In the genomic region with DNA sequence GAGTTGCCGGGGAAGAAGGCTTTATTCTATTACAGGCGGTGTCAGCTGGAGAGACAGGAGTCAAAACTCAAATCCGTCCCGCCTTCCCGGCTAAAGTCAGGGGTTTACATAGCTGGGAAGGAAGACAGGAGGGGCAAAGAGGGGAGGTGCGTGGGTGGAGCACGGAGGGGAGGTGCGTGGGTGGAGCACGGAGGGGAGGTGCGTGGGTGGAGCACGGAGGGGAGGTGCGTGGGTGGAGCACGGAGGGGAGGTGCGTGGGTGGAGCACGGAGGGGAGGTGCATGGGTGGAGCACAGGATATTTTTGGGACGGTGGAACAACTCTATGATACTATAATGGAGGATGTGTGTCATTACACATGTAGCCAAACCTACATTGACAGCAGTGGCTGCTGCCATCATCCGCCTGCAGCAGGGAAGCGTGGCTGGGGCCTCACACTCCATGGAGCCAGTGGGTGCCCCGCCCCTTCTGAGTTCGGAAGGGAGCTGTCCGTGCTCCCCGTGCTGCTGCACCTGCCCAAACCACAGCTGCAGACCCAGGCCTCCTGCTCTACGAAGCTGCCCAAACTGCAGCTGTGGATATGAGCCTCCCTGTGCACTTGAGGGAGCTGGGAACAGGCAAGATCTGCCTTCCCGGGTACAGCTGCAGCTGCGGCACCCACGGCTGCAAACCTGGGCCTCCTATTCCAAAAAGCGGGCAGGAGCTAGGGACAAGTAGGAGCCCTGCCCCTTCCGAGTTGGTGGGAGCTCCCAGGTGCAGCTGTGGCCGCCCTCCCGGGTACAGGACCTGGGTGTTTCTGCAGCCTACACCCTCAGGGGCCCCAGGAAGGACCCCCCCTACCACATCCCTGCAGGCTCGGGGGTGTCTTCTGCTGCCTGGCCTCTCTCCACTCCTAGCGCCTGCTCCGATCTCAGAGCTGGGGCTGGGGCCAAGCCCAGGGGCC, we compare ENCODE assay signal across 1 cellular context.
A peak's percentile ranks its signal among the peaks of the same experiment; 100 is the strongest.
TF ChIP-seq lines count a peak whose summit lies in the region.

No MANE protein-coding gene starts in this region.

TF ChIP-seq in HepG2, 621 proteins besides CTCF, POLR2A, EP300 and RAD21 (continued from another document and continues in another):
- TF ChIP-seq, protein P1, sequence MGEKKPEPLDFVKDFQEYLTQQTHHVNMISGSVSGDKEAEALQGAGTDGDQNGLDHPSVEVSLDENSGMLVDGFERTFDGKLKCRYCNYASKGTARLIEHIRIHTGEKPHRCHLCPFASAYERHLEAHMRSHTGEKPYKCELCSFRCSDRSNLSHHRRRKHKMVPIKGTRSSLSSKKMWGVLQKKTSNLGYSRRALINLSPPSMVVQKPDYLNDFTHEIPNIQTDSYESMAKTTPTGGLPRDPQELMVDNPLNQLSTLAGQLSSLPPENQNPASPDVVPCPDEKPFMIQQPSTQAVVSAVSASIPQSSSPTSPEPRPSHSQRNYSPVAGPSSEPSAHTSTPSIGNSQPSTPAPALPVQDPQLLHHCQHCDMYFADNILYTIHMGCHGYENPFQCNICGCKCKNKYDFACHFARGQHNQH (CRISPR knock-in tag; IDR thresholded peaks at IDR 0.05) = peak; percentile 27; the same call in 1 of the 2 replicates
- TF ChIP-seq, protein P2, sequence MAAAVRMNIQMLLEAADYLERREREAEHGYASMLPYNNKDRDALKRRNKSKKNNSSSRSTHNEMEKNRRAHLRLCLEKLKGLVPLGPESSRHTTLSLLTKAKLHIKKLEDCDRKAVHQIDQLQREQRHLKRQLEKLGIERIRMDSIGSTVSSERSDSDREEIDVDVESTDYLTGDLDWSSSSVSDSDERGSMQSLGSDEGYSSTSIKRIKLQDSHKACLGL (CRISPR knock-in tag; IDR thresholded peaks at IDR 0.05) = peak; percentile 50; the same call in 1 of the 2 replicates
- TF ChIP-seq GTF3A (CRISPR knock-in tag; conservative IDR thresholded peaks at IDR 0.05) (no peak), SIN3A (IDR thresholded peaks at IDR 0.05; ENCODE audit: borderline replicate concordance, low read depth, low read length) (peak; percentile 60; the same call in 1 of the 2 replicates), SMAD1 (CRISPR knock-in tag; IDR thresholded peaks at IDR 0.05; ENCODE audit: borderline replicate concordance, low read depth) (0 out of 2 replicates have a peak, but pooled peaks have one; percentile 58), SATB2 (CRISPR knock-in tag; IDR thresholded peaks at IDR 0.05) (no peak), ZFP37 (CRISPR knock-in tag; IDR thresholded peaks at IDR 0.05; ENCODE audit: borderline replicate concordance) (no peak), ZNF564 (CRISPR knock-in tag; IDR thresholded peaks at IDR 0.05) (no peak), SNAI1 (CRISPR knock-in tag; IDR thresholded peaks at IDR 0.05; ENCODE audit: borderline replicate concordance) (0 out of 2 replicates have a peak, but pooled peaks have one; percentile 41), ZKSCAN5 (CRISPR knock-in tag; IDR thresholded peaks at IDR 0.05) (no peak), ZNF101 (CRISPR knock-in tag; IDR thresholded peaks at IDR 0.05; ENCODE audit: borderline replicate concordance, low read depth) (no peak), ZNF562 (CRISPR knock-in tag; IDR thresholded peaks at IDR 0.05; ENCODE audit: borderline replicate concordance) (no peak), KLF16 (CRISPR knock-in tag; IDR thresholded peaks at IDR 0.05) (peak in 1 of 2 experiments; percentile 41; a peak in 1 of 4 replicates), ZFYVE20 (CRISPR knock-in tag; IDR thresholded peaks at IDR 0.05; ENCODE audit: borderline replicate concordance, low read depth) (no peak), DMAP1 (CRISPR knock-in tag; IDR thresholded peaks at IDR 0.05) (peak; percentile 20; the same call in 1 of the 2 replicates), NFIC (IDR thresholded peaks at IDR 0.05; ENCODE audit: low read length) (no peak), MTA1 (CRISPR knock-in tag; IDR thresholded peaks at IDR 0.05; ENCODE audit: borderline replicate concordance) (no peak), PHF21A (CRISPR knock-in tag; IDR thresholded peaks at IDR 0.05) (no peak), HNRNPLL (IDR thresholded peaks at IDR 0.05; ENCODE audit: low read depth, low read length, poor library complexity, severe bottlenecking) (no peak), PAWR (CRISPR knock-in tag; IDR thresholded peaks at IDR 0.05; ENCODE audit: borderline replicate concordance) (no peak), JUND (CRISPR knock-in tag; IDR thresholded peaks at IDR 0.05) (no peak), RXRA (CRISPR knock-in tag; IDR thresholded peaks at IDR 0.05) (no peak), TEAD3 (CRISPR knock-in tag; optimal IDR thresholded peaks at IDR 0.05; ENCODE audit: borderline replicate concordance) (no peak), REPIN1 (CRISPR knock-in tag; IDR thresholded peaks at IDR 0.05; ENCODE audit: borderline replicate concordance, low read depth) (no peak), MXI1 (IDR thresholded peaks at IDR 0.05; ENCODE audit: borderline replicate concordance, low read depth, low read length) (peak; percentile 75; the same call in 1 of the 3 replicates), FIP1L1 (IDR thresholded peaks at IDR 0.05; ENCODE audit: borderline replicate concordance, insufficient read depth, low read depth, low read length) (no peak), ZNF251 (CRISPR knock-in tag; IDR thresholded peaks at IDR 0.05) (no peak), ZNF296 (CRISPR knock-in tag; conservative IDR thresholded peaks at IDR 0.05) (no peak), ZFP90 (CRISPR knock-in tag; IDR thresholded peaks at IDR 0.05; ENCODE audit: borderline replicate concordance) (0 out of 2 replicates have a peak, but pooled peaks have one; percentile 12)
- TF ChIP-seq, protein P3, sequence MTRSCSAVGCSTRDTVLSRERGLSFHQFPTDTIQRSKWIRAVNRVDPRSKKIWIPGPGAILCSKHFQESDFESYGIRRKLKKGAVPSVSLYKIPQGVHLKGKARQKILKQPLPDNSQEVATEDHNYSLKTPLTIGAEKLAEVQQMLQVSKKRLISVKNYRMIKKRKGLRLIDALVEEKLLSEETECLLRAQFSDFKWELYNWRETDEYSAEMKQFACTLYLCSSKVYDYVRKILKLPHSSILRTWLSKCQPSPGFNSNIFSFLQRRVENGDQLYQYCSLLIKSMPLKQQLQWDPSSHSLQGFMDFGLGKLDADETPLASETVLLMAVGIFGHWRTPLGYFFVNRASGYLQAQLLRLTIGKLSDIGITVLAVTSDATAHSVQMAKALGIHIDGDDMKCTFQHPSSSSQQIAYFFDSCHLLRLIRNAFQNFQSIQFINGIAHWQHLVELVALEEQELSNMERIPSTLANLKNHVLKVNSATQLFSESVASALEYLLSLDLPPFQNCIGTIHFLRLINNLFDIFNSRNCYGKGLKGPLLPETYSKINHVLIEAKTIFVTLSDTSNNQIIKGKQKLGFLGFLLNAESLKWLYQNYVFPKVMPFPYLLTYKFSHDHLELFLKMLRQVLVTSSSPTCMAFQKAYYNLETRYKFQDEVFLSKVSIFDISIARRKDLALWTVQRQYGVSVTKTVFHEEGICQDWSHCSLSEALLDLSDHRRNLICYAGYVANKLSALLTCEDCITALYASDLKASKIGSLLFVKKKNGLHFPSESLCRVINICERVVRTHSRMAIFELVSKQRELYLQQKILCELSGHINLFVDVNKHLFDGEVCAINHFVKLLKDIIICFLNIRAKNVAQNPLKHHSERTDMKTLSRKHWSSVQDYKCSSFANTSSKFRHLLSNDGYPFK (CRISPR knock-in tag; IDR thresholded peaks at IDR 0.05; ENCODE audit: borderline replicate concordance) = peak; percentile 27; the same call in 1 of the 2 replicates
- TF ChIP-seq, protein P4, sequence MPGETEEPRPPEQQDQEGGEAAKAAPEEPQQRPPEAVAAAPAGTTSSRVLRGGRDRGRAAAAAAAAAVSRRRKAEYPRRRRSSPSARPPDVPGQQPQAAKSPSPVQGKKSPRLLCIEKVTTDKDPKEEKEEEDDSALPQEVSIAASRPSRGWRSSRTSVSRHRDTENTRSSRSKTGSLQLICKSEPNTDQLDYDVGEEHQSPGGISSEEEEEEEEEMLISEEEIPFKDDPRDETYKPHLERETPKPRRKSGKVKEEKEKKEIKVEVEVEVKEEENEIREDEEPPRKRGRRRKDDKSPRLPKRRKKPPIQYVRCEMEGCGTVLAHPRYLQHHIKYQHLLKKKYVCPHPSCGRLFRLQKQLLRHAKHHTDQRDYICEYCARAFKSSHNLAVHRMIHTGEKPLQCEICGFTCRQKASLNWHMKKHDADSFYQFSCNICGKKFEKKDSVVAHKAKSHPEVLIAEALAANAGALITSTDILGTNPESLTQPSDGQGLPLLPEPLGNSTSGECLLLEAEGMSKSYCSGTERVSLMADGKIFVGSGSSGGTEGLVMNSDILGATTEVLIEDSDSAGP (CRISPR knock-in tag; IDR thresholded peaks at IDR 0.05; ENCODE audit: borderline replicate concordance) = peak; percentile 50
- TF ChIP-seq, protein P5, sequence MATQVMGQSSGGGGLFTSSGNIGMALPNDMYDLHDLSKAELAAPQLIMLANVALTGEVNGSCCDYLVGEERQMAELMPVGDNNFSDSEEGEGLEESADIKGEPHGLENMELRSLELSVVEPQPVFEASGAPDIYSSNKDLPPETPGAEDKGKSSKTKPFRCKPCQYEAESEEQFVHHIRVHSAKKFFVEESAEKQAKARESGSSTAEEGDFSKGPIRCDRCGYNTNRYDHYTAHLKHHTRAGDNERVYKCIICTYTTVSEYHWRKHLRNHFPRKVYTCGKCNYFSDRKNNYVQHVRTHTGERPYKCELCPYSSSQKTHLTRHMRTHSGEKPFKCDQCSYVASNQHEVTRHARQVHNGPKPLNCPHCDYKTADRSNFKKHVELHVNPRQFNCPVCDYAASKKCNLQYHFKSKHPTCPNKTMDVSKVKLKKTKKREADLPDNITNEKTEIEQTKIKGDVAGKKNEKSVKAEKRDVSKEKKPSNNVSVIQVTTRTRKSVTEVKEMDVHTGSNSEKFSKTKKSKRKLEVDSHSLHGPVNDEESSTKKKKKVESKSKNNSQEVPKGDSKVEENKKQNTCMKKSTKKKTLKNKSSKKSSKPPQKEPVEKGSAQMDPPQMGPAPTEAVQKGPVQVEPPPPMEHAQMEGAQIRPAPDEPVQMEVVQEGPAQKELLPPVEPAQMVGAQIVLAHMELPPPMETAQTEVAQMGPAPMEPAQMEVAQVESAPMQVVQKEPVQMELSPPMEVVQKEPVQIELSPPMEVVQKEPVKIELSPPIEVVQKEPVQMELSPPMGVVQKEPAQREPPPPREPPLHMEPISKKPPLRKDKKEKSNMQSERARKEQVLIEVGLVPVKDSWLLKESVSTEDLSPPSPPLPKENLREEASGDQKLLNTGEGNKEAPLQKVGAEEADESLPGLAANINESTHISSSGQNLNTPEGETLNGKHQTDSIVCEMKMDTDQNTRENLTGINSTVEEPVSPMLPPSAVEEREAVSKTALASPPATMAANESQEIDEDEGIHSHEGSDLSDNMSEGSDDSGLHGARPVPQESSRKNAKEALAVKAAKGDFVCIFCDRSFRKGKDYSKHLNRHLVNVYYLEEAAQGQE (IDR thresholded peaks at IDR 0.05; ENCODE audit: borderline replicate concordance in 1 of 2, low read depth in 1 of 2, low read length in 2 of 2) = peak; percentile 60 to 89
- TF ChIP-seq, protein P6, sequence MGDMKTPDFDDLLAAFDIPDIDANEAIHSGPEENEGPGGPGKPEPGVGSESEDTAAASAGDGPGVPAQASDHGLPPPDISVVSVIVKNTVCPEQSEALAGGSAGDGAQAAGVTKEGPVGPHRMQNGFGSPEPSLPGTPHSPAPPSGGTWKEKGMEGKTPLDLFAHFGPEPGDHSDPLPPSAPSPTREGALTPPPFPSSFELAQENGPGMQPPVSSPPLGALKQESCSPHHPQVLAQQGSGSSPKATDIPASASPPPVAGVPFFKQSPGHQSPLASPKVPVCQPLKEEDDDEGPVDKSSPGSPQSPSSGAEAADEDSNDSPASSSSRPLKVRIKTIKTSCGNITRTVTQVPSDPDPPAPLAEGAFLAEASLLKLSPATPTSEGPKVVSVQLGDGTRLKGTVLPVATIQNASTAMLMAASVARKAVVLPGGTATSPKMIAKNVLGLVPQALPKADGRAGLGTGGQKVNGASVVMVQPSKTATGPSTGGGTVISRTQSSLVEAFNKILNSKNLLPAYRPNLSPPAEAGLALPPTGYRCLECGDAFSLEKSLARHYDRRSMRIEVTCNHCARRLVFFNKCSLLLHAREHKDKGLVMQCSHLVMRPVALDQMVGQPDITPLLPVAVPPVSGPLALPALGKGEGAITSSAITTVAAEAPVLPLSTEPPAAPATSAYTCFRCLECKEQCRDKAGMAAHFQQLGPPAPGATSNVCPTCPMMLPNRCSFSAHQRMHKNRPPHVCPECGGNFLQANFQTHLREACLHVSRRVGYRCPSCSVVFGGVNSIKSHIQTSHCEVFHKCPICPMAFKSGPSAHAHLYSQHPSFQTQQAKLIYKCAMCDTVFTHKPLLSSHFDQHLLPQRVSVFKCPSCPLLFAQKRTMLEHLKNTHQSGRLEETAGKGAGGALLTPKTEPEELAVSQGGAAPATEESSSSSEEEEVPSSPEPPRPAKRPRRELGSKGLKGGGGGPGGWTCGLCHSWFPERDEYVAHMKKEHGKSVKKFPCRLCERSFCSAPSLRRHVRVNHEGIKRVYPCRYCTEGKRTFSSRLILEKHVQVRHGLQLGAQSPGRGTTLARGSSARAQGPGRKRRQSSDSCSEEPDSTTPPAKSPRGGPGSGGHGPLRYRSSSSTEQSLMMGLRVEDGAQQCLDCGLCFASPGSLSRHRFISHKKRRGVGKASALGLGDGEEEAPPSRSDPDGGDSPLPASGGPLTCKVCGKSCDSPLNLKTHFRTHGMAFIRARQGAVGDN (CRISPR knock-in tag; IDR thresholded peaks at IDR 0.05) = peak; percentile 81
- TF ChIP-seq, protein P7, sequence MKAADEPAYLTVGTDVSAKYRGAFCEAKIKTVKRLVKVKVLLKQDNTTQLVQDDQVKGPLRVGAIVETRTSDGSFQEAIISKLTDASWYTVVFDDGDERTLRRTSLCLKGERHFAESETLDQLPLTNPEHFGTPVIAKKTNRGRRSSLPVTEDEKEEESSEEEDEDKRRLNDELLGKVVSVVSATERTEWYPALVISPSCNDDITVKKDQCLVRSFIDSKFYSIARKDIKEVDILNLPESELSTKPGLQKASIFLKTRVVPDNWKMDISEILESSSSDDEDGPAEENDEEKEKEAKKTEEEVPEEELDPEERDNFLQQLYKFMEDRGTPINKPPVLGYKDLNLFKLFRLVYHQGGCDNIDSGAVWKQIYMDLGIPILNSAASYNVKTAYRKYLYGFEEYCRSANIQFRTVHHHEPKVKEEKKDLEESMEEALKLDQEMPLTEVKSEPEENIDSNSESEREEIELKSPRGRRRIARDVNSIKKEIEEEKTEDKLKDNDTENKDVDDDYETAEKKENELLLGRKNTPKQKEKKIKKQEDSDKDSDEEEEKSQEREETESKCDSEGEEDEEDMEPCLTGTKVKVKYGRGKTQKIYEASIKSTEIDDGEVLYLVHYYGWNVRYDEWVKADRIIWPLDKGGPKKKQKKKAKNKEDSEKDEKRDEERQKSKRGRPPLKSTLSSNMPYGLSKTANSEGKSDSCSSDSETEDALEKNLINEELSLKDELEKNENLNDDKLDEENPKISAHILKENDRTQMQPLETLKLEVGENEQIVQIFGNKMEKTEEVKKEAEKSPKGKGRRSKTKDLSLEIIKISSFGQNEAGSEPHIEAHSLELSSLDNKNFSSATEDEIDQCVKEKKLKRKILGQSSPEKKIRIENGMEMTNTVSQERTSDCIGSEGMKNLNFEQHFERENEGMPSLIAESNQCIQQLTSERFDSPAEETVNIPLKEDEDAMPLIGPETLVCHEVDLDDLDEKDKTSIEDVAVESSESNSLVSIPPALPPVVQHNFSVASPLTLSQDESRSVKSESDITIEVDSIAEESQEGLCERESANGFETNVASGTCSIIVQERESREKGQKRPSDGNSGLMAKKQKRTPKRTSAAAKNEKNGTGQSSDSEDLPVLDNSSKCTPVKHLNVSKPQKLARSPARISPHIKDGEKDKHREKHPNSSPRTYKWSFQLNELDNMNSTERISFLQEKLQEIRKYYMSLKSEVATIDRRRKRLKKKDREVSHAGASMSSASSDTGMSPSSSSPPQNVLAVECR (CRISPR knock-in tag; IDR thresholded peaks at IDR 0.05; ENCODE audit: borderline replicate concordance) = peak; percentile 53
